ENCODE assay signal across 1 cellular context in genomic region chr9:76451234-76451633, GRCh38.
TF ChIP-seq lines count a peak whose summit lies in the region.

No MANE protein-coding gene starts in this region.

TF ChIP-seq in IMR-90, 13 proteins besides CTCF, POLR2A, EP300 and RAD21 (continued from another document):
- TF ChIP-seq USF2 (IDR thresholded peaks at IDR 0.05; ENCODE audit: low read depth, low read length) = no peak
- TF ChIP-seq, protein P1, sequence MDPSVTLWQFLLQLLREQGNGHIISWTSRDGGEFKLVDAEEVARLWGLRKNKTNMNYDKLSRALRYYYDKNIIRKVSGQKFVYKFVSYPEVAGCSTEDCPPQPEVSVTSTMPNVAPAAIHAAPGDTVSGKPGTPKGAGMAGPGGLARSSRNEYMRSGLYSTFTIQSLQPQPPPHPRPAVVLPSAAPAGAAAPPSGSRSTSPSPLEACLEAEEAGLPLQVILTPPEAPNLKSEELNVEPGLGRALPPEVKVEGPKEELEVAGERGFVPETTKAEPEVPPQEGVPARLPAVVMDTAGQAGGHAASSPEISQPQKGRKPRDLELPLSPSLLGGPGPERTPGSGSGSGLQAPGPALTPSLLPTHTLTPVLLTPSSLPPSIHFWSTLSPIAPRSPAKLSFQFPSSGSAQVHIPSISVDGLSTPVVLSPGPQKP (IDR thresholded peaks at IDR 0.05; ENCODE audit: borderline replicate concordance, low read depth, low read length) = no peak
- TF ChIP-seq RCOR1 (IDR thresholded peaks at IDR 0.05; ENCODE audit: insufficient replicate concordance, low read length) = no peak
- TF ChIP-seq CEBPB (IDR thresholded peaks at IDR 0.05; ENCODE audit: low read depth, low read length) = peak; percentile 74
- TF ChIP-seq CHD1 (IDR thresholded peaks at IDR 0.05; ENCODE audit: low read depth, low read length) = no peak
- no peak for TF ChIP-seq NFE2L2 (IDR thresholded peaks at IDR 0.05; ENCODE audit: low read depth, low read length)
- TF ChIP-seq RFX5 (IDR thresholded peaks at IDR 0.05; ENCODE audit: low read depth, low read length) = no peak
